In genomic region chr16:50152807-50153647, GRCh38 we compare ENCODE assay signal across 1 cellular context.
TF ChIP-seq lines count a peak whose summit lies in the region.

TENT4B (plus strand) TSS chr16:50153306; CDS start chr16:50153622, 316 bp downstream.

TF ChIP-seq in K562, 482 proteins besides CTCF, POLR2A, EP300 and RAD21 (continued from another document):
- TF ChIP-seq SIN3B (IDR thresholded peaks at IDR 0.05; ENCODE audit: low read depth) (peak; percentile 51; the same call in 1 of the 2 replicates), ZNF224 (CRISPR knock-in tag; IDR thresholded peaks at IDR 0.05) (no peak), FOXM1 (IDR thresholded peaks at IDR 0.05; ENCODE audit: low read depth) (no peak), FOXM1 (CRISPR knock-in tag; IDR thresholded peaks at IDR 0.05; ENCODE audit: low read depth) (peak; percentile 70; the same call in 1 of the 2 replicates)
